8 cellular contexts compared by ENCODE assay signal in genomic region chr22:26656896-26657851, GRCh38. TPM values are rescaled to one million over a fixed set of nuclear protein-coding genes. Genes with fewer than 3 reads are reported as not detected.
DNase-seq lines count a peak whose midpoint lies in the region; ATAC-seq and TF ChIP-seq lines count a peak whose summit lies in the region.

Gene MIAT (plus strand): TSS chr22:26657588.

- TF ChIP-seq CTCF in DOHH2 (IDR thresholded peaks at IDR 0.05; ENCODE audit: low read depth, low read length, poor library complexity, severe bottlenecking) (no peak), thoracic aorta (IDR thresholded peaks at IDR 0.05) (no peak)

- peaks cover 14 to 36% (median 22%) of the 10 kb centered on the region in 3 donors for H3K4me1 Mint-ChIP-seq in IgD-negative memory B cell
- peaks cover 25% of the 10 kb centered on the region for H3K4me1 Mint-ChIP-seq in activated CD4-positive, alpha-beta T cell treated with anti-CD3 and anti-CD28 coated beads, Interleukin-2, amount 10 ng/mL, durations not matched to agents 7 days and 5 days
- peaks cover 13 to 35% (median 28%) of the 10 kb centered on the region in 4 donors for H3K4me1 Mint-ChIP-seq in naive thymus-derived CD8-positive, alpha-beta T cell

- no peaks in the 10 kb centered on the region for H3K9me2 ChIP-seq in DOHH2 (replicated peaks; ENCODE audit: control insufficient read depth, low read length)

- ATAC-seq in naive thymus-derived CD8-positive, alpha-beta T cell, result peak; percentile 93
- ATAC-seq in thoracic aorta (ENCODE audit: insufficient number of reproducible peaks, low FRiP score, low read depth), result no peak

- no peaks in the 10 kb centered on the region for H3K9me3 ChIP-seq in DOHH2 (ENCODE audit: control insufficient read depth, insufficient read depth, low read length)
- H3K9me3 ChIP-seq in thoracic aorta, result no peaks in the 10 kb centered on the region

- no peaks in the 10 kb centered on the region for H4K20me1 ChIP-seq in DOHH2 (ENCODE audit: control insufficient read depth, insufficient read depth, low read depth, low read length)

- no peaks in the 10 kb centered on the region for H3K36me3 Mint-ChIP-seq in IgD-negative memory B cell
- no peaks in the 10 kb centered on the region for H3K36me3 Mint-ChIP-seq in activated CD4-positive, alpha-beta T cell treated with anti-CD3 and anti-CD28 coated beads, Interleukin-2, amount 10 ng/mL, durations not matched to agents 7 days and 5 days (ENCODE audit: low read depth)
- no peaks in the 10 kb centered on the region for H3K36me3 Mint-ChIP-seq in naive thymus-derived CD8-positive, alpha-beta T cell

- POLR2A ChIA-PET in activated CD4-positive, alpha-beta T cell treated with anti-CD3 and anti-CD28 coated beads, Interleukin-2, amount 10 ng/mL, durations not matched to agents 7 days and 5 days (lab: Charles Lee), result no interaction called here
- POLR2A ChIA-PET in naive thymus-derived CD8-positive, alpha-beta T cell (lab: Charles Lee), result interaction anchor here (0.7 to 7.2 kb wide), 6 partner anchors 9 to 174 kb away, joined by 3 to 55 read pairs (median 4); partner anchors contain the start of genes HPS4 and SRRD

- peak; percentile 80 for DNase-seq in activated CD4-positive, alpha-beta T cell treated with anti-CD3 and anti-CD28 coated beads, Interleukin-2, amount 10 ng/mL, durations not matched to agents 7 days and 5 days
- DNase-seq in effector CD4-positive, alpha-beta T cell, result peak; percentile 61
- DNase-seq in naive thymus-derived CD8-positive, alpha-beta T cell, result peak; percentile 56 to 81 (median 64)
- no peak for DNase-seq in thoracic aorta (ENCODE audit: low spot score)
- DNase-seq in dermis blood vessel endothelial cell, result no peak
- DNase-seq in NCI-H446 treated with DMSO at 0.1 percent for 48 hours (lab: John Stamatoyannopoulos, UW), result no peak

- H3K36me3 ChIP-seq in DOHH2 (ENCODE audit: control insufficient read depth, low read length) (no peaks in the 10 kb centered on the region), thoracic aorta (no peaks in the 10 kb centered on the region)

- no peak within 1 kb of the TSS for H3K27ac ChIP-seq in DOHH2 (ENCODE audit: low read depth, low read length)
- no peak within 1 kb of the TSS for H3K27ac ChIP-seq in thoracic aorta

- H3K27me3 ChIP-seq in DOHH2 (ENCODE audit: control insufficient read depth, low read length) (peaks cover 22% of the 10 kb centered on the region), thoracic aorta (replicated peaks; ENCODE audit: insufficient read depth) (peaks cover 7% of the 10 kb centered on the region)

- H3K79me2 ChIP-seq in DOHH2 (ENCODE audit: control insufficient read depth, low read length), result no peaks in the 10 kb centered on the region

- no peaks in the 10 kb centered on the region for H3K9me3 Mint-ChIP-seq in IgD-negative memory B cell
- H3K9me3 Mint-ChIP-seq in activated CD4-positive, alpha-beta T cell treated with anti-CD3 and anti-CD28 coated beads, Interleukin-2, amount 10 ng/mL, durations not matched to agents 7 days and 5 days, result no peaks in the 10 kb centered on the region
- no peaks in the 10 kb centered on the region for H3K9me3 Mint-ChIP-seq in naive thymus-derived CD8-positive, alpha-beta T cell

- peaks cover 16% of the 10 kb centered on the region for H3F3A ChIP-seq in DOHH2 (ENCODE audit: control insufficient read depth, insufficient read depth)

- CTCF ChIA-PET in activated CD4-positive, alpha-beta T cell treated with anti-CD3 and anti-CD28 coated beads, Interleukin-2, amount 10 ng/mL, durations not matched to agents 7 days and 5 days (lab: Charles Lee), result interaction anchor here (1.3 kb wide), 1 partner anchor 9 kb away, joined by 7 read pairs; no protein-coding TSS in a partner anchor

- peaks cover 45% of the 10 kb centered on the region for H3K4me1 ChIP-seq in DOHH2 (ENCODE audit: control insufficient read depth, low read length)
- peaks cover 22 to 24% of the 10 kb centered on the region in 2 donors for H3K4me1 ChIP-seq in thoracic aorta (ENCODE audit: control insufficient read depth in 1 of 2, low read depth in 2 of 2)

- H3K4me3 ChIP-seq in DOHH2 (ENCODE audit: low read length), result peak within 1 kb of the TSS; percentile 73
- H3K4me3 ChIP-seq in thoracic aorta, result peak within 1 kb of the TSS; percentile 69

- H3K4me2 ChIP-seq in DOHH2 (ENCODE audit: low read length), result peak within 1 kb of the TSS; percentile 96

- peak within 1 kb of the TSS; percentile 89 to 95 (median 93) for H3K4me3 Mint-ChIP-seq in IgD-negative memory B cell
- peak within 1 kb of the TSS; percentile 88 for H3K4me3 Mint-ChIP-seq in activated CD4-positive, alpha-beta T cell treated with anti-CD3 and anti-CD28 coated beads, Interleukin-2, amount 10 ng/mL, durations not matched to agents 7 days and 5 days
- H3K4me3 Mint-ChIP-seq in naive thymus-derived CD8-positive, alpha-beta T cell, result peak within 1 kb of the TSS; percentile 85 to 96 (median 92)

- H3K27ac Mint-ChIP-seq in IgD-negative memory B cell, result peak within 1 kb of the TSS; percentile 37 to 63 (median 51)
- peak within 1 kb of the TSS; percentile 90 for H3K27ac Mint-ChIP-seq in activated CD4-positive, alpha-beta T cell treated with anti-CD3 and anti-CD28 coated beads, Interleukin-2, amount 10 ng/mL, durations not matched to agents 7 days and 5 days
- peak within 1 kb of the TSS; percentile 59 to 90 (median 87) for H3K27ac Mint-ChIP-seq in naive thymus-derived CD8-positive, alpha-beta T cell

- H3K27me3 Mint-ChIP-seq in IgD-negative memory B cell, result peaks cover 8% of the 10 kb centered on the region
- H3K27me3 Mint-ChIP-seq in activated CD4-positive, alpha-beta T cell treated with anti-CD3 and anti-CD28 coated beads, Interleukin-2, amount 10 ng/mL, durations not matched to agents 7 days and 5 days, result peaks cover 31% of the 10 kb centered on the region
- peaks cover 0 to 5% (median 0%) of the 10 kb centered on the region in 5 donors for H3K27me3 Mint-ChIP-seq in naive thymus-derived CD8-positive, alpha-beta T cell

RNA-seq across cellular contexts. Expression of gene MIAT, which starts in this region (rescaled TPM):
- 0.93 TPM for polyA plus RNA-seq in IgD-negative memory B cell
- total RNA-seq in activated CD4-positive, alpha-beta T cell treated with anti-CD3 and anti-CD28 coated beads, Interleukin-2, amount 10 ng/mL, durations not matched to agents 7 days and 5 days, result 10 to 100 TPM; 37.8 to 44.4 TPM
- 100 to 1,000 TPM; 357 to 362 TPM for total RNA-seq in naive thymus-derived CD8-positive, alpha-beta T cell
- under 1 TPM; 0.06 to 0.76 (median 0.63) TPM for polyA plus RNA-seq in naive thymus-derived CD8-positive, alpha-beta T cell
- total RNA-seq in thoracic aorta (1 to 10 TPM in 1 of 2 donors, under 1 TPM in 1; 0.81 to 3.6 TPM), dermis blood vessel endothelial cell (0.19 and 0.34 TPM in 2 replicates)

Comparison
In these comparisons a context has a peak if more than half of its experiments do, and no peak if none do; other contexts are left out.
1. RNA of gene MIAT (total RNA-seq): 357 to 362 TPM in naive thymus-derived CD8-positive, alpha-beta T cell and 37.8 to 44.4 TPM in activated CD4-positive, alpha-beta T cell treated with anti-CD3 and anti-CD28 coated beads, Interleukin-2, amount 10 ng/mL, durations not matched to agents 7 days and 5 days; 0.81 to 3.6 TPM in thoracic aorta and 0.19 to 0.34 TPM in dermis blood vessel endothelial cell; every median in the first group is over 4 times any median in the second.
2. RNA of gene MIAT (total RNA-seq): 357 to 362 TPM in naive thymus-derived CD8-positive, alpha-beta T cell; 37.8 to 44.4 TPM in activated CD4-positive, alpha-beta T cell treated with anti-CD3 and anti-CD28 coated beads, Interleukin-2, amount 10 ng/mL, durations not matched to agents 7 days and 5 days; every median in the first group is over 4 times any median in the second.
3. DNase-seq: peak in activated CD4-positive, alpha-beta T cell treated with anti-CD3 and anti-CD28 coated beads, Interleukin-2, amount 10 ng/mL, durations not matched to agents 7 days and 5 days (single experiment), effector CD4-positive, alpha-beta T cell (single experiment) and naive thymus-derived CD8-positive, alpha-beta T cell (10 of 10); none in thoracic aorta (single experiment), dermis blood vessel endothelial cell (single experiment) and NCI-H446 treated with DMSO at 0.1 percent for 48 hours (single experiment).
4. Peak in every context shown above with its lines, with median percentiles within 50 percentile points of each other: H3K27ac Mint-ChIP-seq and H3K4me3 Mint-ChIP-seq.